Comparison of ENCODE assay signal across 8 cellular contexts in the genomic region with DNA sequence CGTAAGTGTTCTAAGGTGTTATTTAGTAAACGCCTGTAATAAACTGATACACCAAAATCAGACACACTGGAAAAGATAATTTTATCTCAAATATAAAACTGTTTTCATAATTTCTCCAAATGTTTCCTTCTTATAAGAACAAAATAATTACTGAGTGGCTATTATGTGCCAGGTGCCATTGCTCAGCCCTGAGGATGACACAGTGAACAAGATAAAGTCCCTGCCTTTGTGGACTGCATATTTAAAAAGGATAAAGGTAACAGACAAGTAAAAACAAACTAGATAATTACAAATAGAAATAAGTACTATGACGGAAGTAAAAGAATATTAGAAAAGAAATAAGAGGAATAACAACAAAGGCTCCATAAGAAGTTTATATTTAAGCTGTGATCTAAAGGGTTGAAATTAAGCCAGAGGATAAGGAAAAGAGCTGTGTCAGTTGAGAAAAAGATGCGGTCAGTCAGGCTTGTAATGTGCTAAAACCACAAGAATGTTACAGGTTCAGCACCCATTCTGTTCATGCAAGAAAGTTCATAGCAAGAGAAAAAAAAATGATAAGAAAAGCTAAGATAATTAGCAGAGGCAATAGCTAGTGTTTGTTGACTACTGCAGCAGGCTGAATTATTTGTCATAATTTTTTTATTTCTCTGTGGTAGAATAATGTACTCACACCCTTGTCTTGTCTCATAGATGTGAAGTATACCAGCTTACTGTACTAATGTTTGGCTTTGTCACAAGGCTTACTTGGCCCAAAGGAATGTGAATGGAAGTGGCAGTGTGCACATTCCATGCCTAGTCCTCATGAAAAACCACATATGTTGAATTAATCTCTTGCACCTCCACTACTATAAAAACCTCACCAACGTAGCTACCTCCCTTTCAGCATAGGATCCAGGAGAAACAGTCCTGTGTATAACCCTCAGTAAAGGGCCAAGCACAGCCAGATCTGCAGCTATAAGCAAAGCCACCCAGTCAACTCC.
A peak's percentile ranks its signal among the peaks of the same experiment; 100 is the strongest.
DNase-seq lines count a peak whose midpoint lies in the region; ATAC-seq and TF ChIP-seq lines count a peak whose summit lies in the region.

No MANE protein-coding gene starts in this region.

- peaks cover 33% of the 10 kb centered on the region for H3K4me1 Mint-ChIP-seq in osteocyte (ENCODE audit: unreplicated experiment)

- no peak overlapping the region for H3K4me3 Mint-ChIP-seq in osteocyte (ENCODE audit: unreplicated experiment)

- ATAC-seq in GM19324 (IDR thresholded peaks at IDR 0.05; ENCODE audit: low FRiP score, unreplicated experiment) (peak; percentile 82), HG03354 (IDR thresholded peaks at IDR 0.05; ENCODE audit: poor library complexity, severe bottlenecking, unreplicated experiment) (peak; percentile 48), HG02870 (IDR thresholded peaks at IDR 0.05; ENCODE audit: unreplicated experiment) (no peak)

- no peak overlapping the region for H3K27ac ChIP-seq in tibial artery
- H3K27ac ChIP-seq in spleen: no peak overlapping the region

- WGBS in spleen, 5 donors: 65 to 74% (median 68%) methylated on average over 5 of the region's 5 CpGs

- TF ChIP-seq CTCF in osteocyte (IDR thresholded peaks at IDR 0.05) (no peak), tibial artery (IDR thresholded peaks at IDR 0.05) (no peak), spleen (IDR thresholded peaks at IDR 0.05 in 8 of 11, conservative IDR thresholded peaks at IDR 0.05 in 3 of 11) (no peak)

- DNase-seq in amniotic epithelial cell (ENCODE audit: low read depth): peak; percentile 88
- no peak for DNase-seq in osteocyte (ENCODE audit: extremely low spot score, unreplicated experiment)
- DNase-seq in tibial artery: no peak
- DNase-seq in epidermal melanocyte (ENCODE audit: insufficient read length, low spot score): no peak
- DNase-seq in spleen: no peak

- peak overlapping the region; percentile 57 for H3K27ac Mint-ChIP-seq in osteocyte (ENCODE audit: unreplicated experiment)

- H3K36me3 Mint-ChIP-seq in osteocyte (ENCODE audit: unreplicated experiment): peaks cover 5% of the 10 kb centered on the region

- H3K4me3 ChIP-seq in tibial artery (no peak overlapping the region), spleen (no peak overlapping the region)

- H3K9me3 ChIP-seq in tibial artery (no peaks in the 10 kb centered on the region), spleen (peaks cover 0 to 45% (median 27%) of the 10 kb centered on the region in 8 donors)

- H3K9me3 Mint-ChIP-seq in osteocyte (ENCODE audit: unreplicated experiment): peaks cover 21% of the 10 kb centered on the region

- no peaks in the 10 kb centered on the region for H3K27me3 Mint-ChIP-seq in osteocyte (ENCODE audit: unreplicated experiment)

- H3K27me3 ChIP-seq in tibial artery (no peaks in the 10 kb centered on the region), spleen (replicated peaks in 1 of 7) (no peaks in the 10 kb centered on the region)

- H3K4me1 ChIP-seq in tibial artery (peaks cover 0 to 21% (median 0%) of the 10 kb centered on the region in 4 donors), spleen (no peaks in the 10 kb centered on the region)

- no peak for TF ChIP-seq POLR2A in spleen (IDR thresholded peaks at IDR 0.05)

- H3K36me3 ChIP-seq in tibial artery: no peaks in the 10 kb centered on the region
- H3K36me3 ChIP-seq in spleen: no peaks in the 10 kb centered on the region

- intact Hi-C loops in tibial artery (cut with DNase I; ENCODE audit: low total_unique reads) (no loop called here), spleen (cut with DNase I; ENCODE audit: low total_unique reads) (no loop called here)
